Comparison of ENCODE assay signal across 9 cellular contexts in genomic region chr1:1631793-1632420, GRCh38. TPM values are rescaled to one million over a fixed set of nuclear protein-coding genes. Genes with fewer than 3 reads are reported as not detected.
DNase-seq lines count a peak whose midpoint lies in the region; ATAC-seq, FAIRE-seq and TF ChIP-seq lines count a peak whose summit lies in the region.
"Had no signal": no experiment of that assay in that cellular context is flagged by ENCODE, and none has a peak within 500 bp of the region (broad histone marks: within the 10 kb centered on the region; RNA-seq: fewer than 3 reads in every experiment).

Gene MMP23B (plus strand): TSS chr1:1632173. CDS start chr1:1632219, 46 bp downstream.

- H3K4me3 ChIP-seq in adipocyte (ENCODE audit: low read length), result no peak within 1 kb of the TSS
- H3K4me3 ChIP-seq in kidney (ENCODE audit: low read length in 2 of 2), result no peak within 1 kb of the TSS
- peak within 1 kb of the TSS; percentile 23 to 41 (median 34) for H3K4me3 ChIP-seq in stomach
- H3K4me3 ChIP-seq in PC-9, result no peak within 1 kb of the TSS

- H3K36me3 ChIP-seq in adipocyte (ENCODE audit: control insufficient read depth, insufficient read depth, low read length, severe bottlenecking) (peaks cover 9% of the 10 kb centered on the region), kidney (ENCODE audit: control insufficient read depth in 1 of 2, insufficient read depth in 2 of 2, low read length in 2 of 2) (no peaks in the 10 kb centered on the region), stomach (peaks cover 9 to 34% (median 29%) of the 10 kb centered on the region in 4 donors), PC-9 (ENCODE audit: low read depth) (no peaks in the 10 kb centered on the region)

- no peak for TF ChIP-seq EP300 in stomach (IDR thresholded peaks at IDR 0.05)

- DNase-seq in NCI-H345 (lab: John Stamatoyannopoulos, UW) (peak; percentile 7), NCI-H345 treated with DMSO at 0.1 percent for 48 hours (lab: John Stamatoyannopoulos, UW; ENCODE audit: unreplicated experiment) (no peak), adipocyte (ENCODE audit: low read depth) (peak; percentile 16), kidney (peak; percentile 85), stomach (no peak), PC-9 (no peak), Kasumi-1 (lab: John Stamatoyannopoulos, UW) (no peak)

- H3K4me1 ChIP-seq in adipocyte (ENCODE audit: control insufficient read depth, insufficient read depth, low read length) (no peaks in the 10 kb centered on the region), kidney (ENCODE audit: control insufficient read depth in 1 of 2, insufficient read depth in 1 of 2, low read depth in 1 of 2, low read length in 2 of 2) (no peaks in the 10 kb centered on the region), stomach (peaks cover 24 to 29% (median 26%) of the 10 kb centered on the region in 4 donors), PC-9 (replicated peaks; ENCODE audit: insufficient read depth) (no peaks in the 10 kb centered on the region)

- intact Hi-C loops in kidney (cut with DNase I), result no loop called here
- intact Hi-C loops in stomach (cut with DNase I; ENCODE audit: low total_unique reads), result no loop called here
- intact Hi-C loops in PC-9 (cut with micrococcal nuclease; ENCODE audit: unreplicated experiment), result no loop called here

- no peak within 1 kb of the TSS for H3K9ac ChIP-seq in adipocyte (ENCODE audit: low read length)
- H3K9ac ChIP-seq in kidney (ENCODE audit: low read length in 2 of 2), result no peak within 1 kb of the TSS

- TF ChIP-seq CTCF in kidney (IDR thresholded peaks at IDR 0.05; ENCODE audit: borderline replicate concordance, extremely low read depth, insufficient read depth) (no peak), stomach (IDR thresholded peaks at IDR 0.05) (no peak), PC-9 (conservative IDR thresholded peaks at IDR 0.05) (no peak)

- H2AFZ ChIP-seq in PC-9, result no peak within 1 kb of the TSS

- no peaks in the 10 kb centered on the region for H3K9me2 ChIP-seq in PC-9 (ENCODE audit: insufficient read depth)

- no peak for ATAC-seq in HG02884 (IDR thresholded peaks at IDR 0.05; ENCODE audit: unreplicated experiment)

- no peaks in the 10 kb centered on the region for H3F3A ChIP-seq in PC-9 (ENCODE audit: insufficient read depth, low read depth)

- POLR2A ChIA-PET in PC-9 (lab: Charles Lee; ENCODE audit: unreplicated experiment), result no interaction called here

- no peak for FAIRE-seq in kidney (lab: Jason Lieb, UNC)
- FAIRE-seq: endometrium had no signal

- H3K27ac ChIP-seq in kidney (ENCODE audit: low read depth in 2 of 2, low read length in 2 of 2) (peak within 1 kb of the TSS; percentile 22 to 77), stomach (peak within 1 kb of the TSS; percentile 66 to 87 (median 74)), PC-9 (no peak within 1 kb of the TSS)

- CTCF ChIA-PET in PC-9 (lab: Charles Lee), result no interaction called here

- H3K4me2 ChIP-seq in PC-9, result no peak within 1 kb of the TSS

- H3K9me3 ChIP-seq in adipocyte (ENCODE audit: control insufficient read depth, low read length) (no peaks in the 10 kb centered on the region), kidney (ENCODE audit: control insufficient read depth in 1 of 2, low read length in 2 of 2) (no peaks in the 10 kb centered on the region), stomach (no peaks in the 10 kb centered on the region), PC-9 (ENCODE audit: insufficient read depth, low read depth) (no peaks in the 10 kb centered on the region)

- H4K20me1 ChIP-seq in PC-9 (ENCODE audit: insufficient read depth), result no peaks in the 10 kb centered on the region

- no peaks in the 10 kb centered on the region for H3K27me3 ChIP-seq in adipocyte (replicated peaks; ENCODE audit: control insufficient read depth, insufficient read depth, low read length)
- H3K27me3 ChIP-seq in stomach, result peaks cover 0 to 41% (median 25%) of the 10 kb centered on the region in 3 donors
- no peaks in the 10 kb centered on the region for H3K27me3 ChIP-seq in PC-9 (ENCODE audit: insufficient read depth, low read depth)

- H3K79me2 ChIP-seq in PC-9 (ENCODE audit: low read depth), result no peaks in the 10 kb centered on the region

- TF ChIP-seq POLR2A in stomach (IDR thresholded peaks at IDR 0.05), result no peak

- BruUV-seq in PC-9 (replicated peaks; lab: Mats Ljungman, UMichigan), result no TSS peak

- WGBS in stomach, 5 donors, result 2 to 13% (median 3%) methylated on average over 4 to 48 of the region's 48 CpGs

RNA-seq across cellular contexts. Expression of gene MMP23B, which starts in this region (rescaled TPM):
- total RNA-seq in kidney (7.1 TPM), stomach (100 to 1,000 TPM in 1 of 5 donors, 10 to 100 TPM in 4; 15.1 to 111 (median 19.3) TPM), PC-9 (2021) (4.6 and 4.9 TPM in 2 replicates)
- polyA plus RNA-seq in kidney (ENCODE audit: insufficient read depth, low read depth, low replicate concordance) (4.0 TPM), stomach (10 to 100 TPM in 2 of 3 donors, 1 to 10 TPM in 1; 5.5 to 16.2 (median 12.7) TPM)

Comparison
In these comparisons a context has a peak if more than half of its experiments do, and no peak if none do; other contexts are left out.
1. DNase-seq: peak in NCI-H345 (single experiment), adipocyte (single experiment) and kidney (single experiment); none in NCI-H345 treated with DMSO at 0.1 percent for 48 hours (single experiment), stomach (single experiment), PC-9 (0 of 2) and Kasumi-1 (0 of 2).
2. H3K4me3 ChIP-seq: peak in stomach (4 of 4); none in adipocyte (single experiment), kidney (0 of 2) and PC-9 (single experiment).